ENCODE assay signal across 1 cellular context in the genomic region with DNA sequence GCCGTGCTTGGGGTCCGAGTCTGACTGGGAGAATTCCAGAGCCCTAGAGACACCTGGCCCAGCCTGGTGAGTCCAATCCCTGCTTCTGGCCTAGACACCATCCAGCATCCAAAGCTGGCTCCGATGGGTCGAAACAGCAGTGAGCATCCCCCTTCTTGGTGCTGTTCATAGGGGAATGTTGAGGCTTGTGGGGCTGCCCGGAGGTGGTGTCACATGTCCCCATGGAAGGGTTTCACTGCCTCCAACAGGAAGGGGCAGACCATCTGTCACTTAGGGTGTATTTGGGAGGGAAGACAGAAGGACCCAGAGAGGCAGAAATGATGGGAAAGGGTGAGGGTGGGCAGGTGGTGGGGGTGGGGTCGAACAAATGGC.
TF ChIP-seq lines count a peak whose summit lies in the region.

No MANE protein-coding gene starts in this region.

TF ChIP-seq in HCT116, 20 proteins besides CTCF, POLR2A, EP300 and RAD21 (continued from another document):
- TF ChIP-seq YY1 (IDR thresholded peaks at IDR 0.05; ENCODE audit: extremely low read depth, insufficient replicate concordance, low read depth, low read length): no peak
- no peak for TF ChIP-seq EGR1 (IDR thresholded peaks at IDR 0.05; ENCODE audit: low read depth)
- TF ChIP-seq, protein P1, sequence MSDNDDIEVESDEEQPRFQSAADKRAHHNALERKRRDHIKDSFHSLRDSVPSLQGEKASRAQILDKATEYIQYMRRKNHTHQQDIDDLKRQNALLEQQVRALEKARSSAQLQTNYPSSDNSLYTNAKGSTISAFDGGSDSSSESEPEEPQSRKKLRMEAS (IDR thresholded peaks at IDR 0.05): no peak
- no peak for TF ChIP-seq JUND (IDR thresholded peaks at IDR 0.05)
- TF ChIP-seq, protein P2, sequence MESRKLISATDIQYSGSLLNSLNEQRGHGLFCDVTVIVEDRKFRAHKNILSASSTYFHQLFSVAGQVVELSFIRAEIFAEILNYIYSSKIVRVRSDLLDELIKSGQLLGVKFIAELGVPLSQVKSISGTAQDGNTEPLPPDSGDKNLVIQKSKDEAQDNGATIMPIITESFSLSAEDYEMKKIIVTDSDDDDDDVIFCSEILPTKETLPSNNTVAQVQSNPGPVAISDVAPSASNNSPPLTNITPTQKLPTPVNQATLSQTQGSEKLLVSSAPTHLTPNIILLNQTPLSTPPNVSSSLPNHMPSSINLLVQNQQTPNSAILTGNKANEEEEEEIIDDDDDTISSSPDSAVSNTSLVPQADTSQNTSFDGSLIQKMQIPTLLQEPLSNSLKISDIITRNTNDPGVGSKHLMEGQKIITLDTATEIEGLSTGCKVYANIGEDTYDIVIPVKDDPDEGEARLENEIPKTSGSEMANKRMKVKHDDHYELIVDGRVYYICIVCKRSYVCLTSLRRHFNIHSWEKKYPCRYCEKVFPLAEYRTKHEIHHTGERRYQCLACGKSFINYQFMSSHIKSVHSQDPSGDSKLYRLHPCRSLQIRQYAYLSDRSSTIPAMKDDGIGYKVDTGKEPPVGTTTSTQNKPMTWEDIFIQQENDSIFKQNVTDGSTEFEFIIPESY (IDR thresholded peaks at IDR 0.05; ENCODE audit: extremely low read depth, insufficient replicate concordance, low read length): no peak
- no peak for TF ChIP-seq SP1 (IDR thresholded peaks at IDR 0.05; ENCODE audit: low read depth)
- no peak for TF ChIP-seq TCF7L2 (IDR thresholded peaks at IDR 0.05; ENCODE audit: borderline replicate concordance, extremely low read depth, insufficient read depth, insufficient read length)
- no peak for TF ChIP-seq SRF (IDR thresholded peaks at IDR 0.05; ENCODE audit: low read depth)
TF ChIP-seq in HCT116: peak in this region for 0.
